16 cellular contexts compared by ENCODE assay signal in the genomic region with DNA sequence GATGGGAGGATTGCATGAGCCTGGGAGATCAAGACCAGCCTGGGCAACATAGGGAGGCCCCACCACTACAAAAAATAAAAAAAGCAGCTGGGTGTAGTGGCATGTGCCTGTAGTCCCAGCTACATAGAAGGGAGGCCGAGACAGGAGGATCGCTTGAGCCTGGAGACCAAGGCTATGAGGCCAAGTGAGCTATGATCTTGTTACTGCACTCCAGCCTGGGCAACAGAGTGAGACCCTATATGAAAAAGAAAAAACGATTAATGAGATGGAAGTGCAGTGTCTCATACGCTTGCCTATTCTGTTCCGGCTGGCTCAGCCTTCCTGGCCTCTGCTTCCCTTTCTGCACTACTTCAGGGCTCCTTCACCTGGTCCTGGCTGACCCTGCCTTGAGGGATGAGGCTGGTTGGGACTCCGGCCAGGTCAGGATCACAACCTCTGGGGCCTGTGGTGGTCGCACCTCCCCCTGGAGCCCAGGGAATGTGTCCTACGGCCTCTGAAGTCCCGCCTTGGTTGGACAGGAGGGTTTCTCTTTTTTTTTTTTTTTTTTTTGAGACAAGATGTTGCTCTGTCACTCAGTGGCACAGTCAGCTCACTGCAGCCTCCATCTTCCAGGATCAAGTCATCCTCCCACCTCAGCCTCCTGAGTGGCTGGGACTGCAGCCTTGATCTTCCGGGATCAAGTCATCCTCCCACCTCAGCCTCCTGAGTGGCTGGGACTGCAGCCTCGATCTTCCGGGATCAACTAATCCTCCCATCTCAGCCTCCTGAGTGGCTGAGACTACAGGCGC.
"Had no signal": no experiment of that assay in that cellular context is flagged by ENCODE, and none has a peak within 500 bp of the region (broad histone marks: within the 10 kb centered on the region; RNA-seq: fewer than 3 reads in every experiment).

No MANE protein-coding gene starts in this region.

- H3K4me1 ChIP-seq: heart right ventricle had no signal

- H3K9me3 ChIP-seq: heart right ventricle, thoracic aorta had no signal

- ATAC-seq: activated T-cell treated with anti-CD3 and anti-CD28 coated beads, Interleukin-2, amount 50 U/mL, for 4 hours; naive thymus-derived CD4-positive, alpha-beta T cell; stimulated activated naive B cell treated with anti-CD40 and anti-IgM and Interleukin-4, amounts not matched to agents 10 μg/mL and 1 μg/mL and 100 μg/mL, for 72 hours; T-cell had no signal

- H3K36me3 ChIP-seq: thoracic aorta had no signal

- H3K27me3 ChIP-seq: heart right ventricle had no signal

- DNase-seq: activated naive CD4-positive, alpha-beta T cell treated with Interleukin-2 at 50 U/mL for 16 hours; activated naive CD8-positive, alpha-beta T cell treated with anti-CD3 and anti-CD28 coated beads for 36 hours; activated T-cell treated with anti-CD3 and anti-CD28 coated beads, Interleukin-2, amount 50 U/mL, for 4 hours; amygdala; cerebellar nuclear complex; heart right ventricle; naive thymus-derived CD4-positive, alpha-beta T cell; occipital lobe; stimulated activated CD4-positive, alpha-beta T cell treated with anti-CD3 and anti-CD28 coated beads, Interleukin-2, amount 100 ng/mL, for 48 hours; stimulated activated CD8-positive, alpha-beta memory T cell treated with anti-CD3 and anti-CD28 coated beads, Interleukin-4, amount 100 ng/mL, for 48 hours; stimulated activated naive B cell treated with anti-CD40 and anti-IgM and Interleukin-4, amounts not matched to agents 10 μg/mL and 1 μg/mL and 100 μg/mL, for 72 hours; WERI-Rb-1 had no signal

- H3K4me3 ChIP-seq: heart right ventricle, lung, thoracic aorta had no signal

- H3K27ac ChIP-seq: epithelial cell of prostate, heart right ventricle, thoracic aorta had no signal
